20 cellular contexts compared by ENCODE assay signal in genomic region chr15:91562698-91563097, GRCh38.
A peak's percentile ranks its signal among the peaks of the same experiment; 100 is the strongest.
DNase-seq lines count a peak whose midpoint lies in the region; ATAC-seq and TF ChIP-seq lines count a peak whose summit lies in the region.
"Had no signal": no experiment of that assay in that cellular context is flagged by ENCODE, and none has a peak within 500 bp of the region (broad histone marks: within the 10 kb centered on the region; RNA-seq: fewer than 3 reads in every experiment).

No MANE protein-coding gene starts in this region.

- no peak overlapping the region for H2AFZ ChIP-seq in SK-N-SH (ENCODE audit: low read depth)

- CTCF ChIA-PET in SK-N-SH (lab: Yijun Ruan, JAX), result no interaction called here

- H3K4me2 ChIP-seq in SK-N-SH, result 0 out of 2 replicates have a peak overlapping the region, but pooled peaks have one; percentile 61

- H3K4me3 ChIP-seq in SK-N-SH (ENCODE audit: low read depth in 2 of 2, low read length in 1 of 2) (no peak overlapping the region), adipocyte (ENCODE audit: low read length) (no peak overlapping the region), heart right ventricle (no peak overlapping the region), testis (no peak overlapping the region)
- H3K4me3 ChIP-seq: SJCRH30 had no signal

- H3K27ac ChIP-seq in SK-N-SH (ENCODE audit: low read depth in 2 of 2, low read length in 1 of 2), result no peak overlapping the region
- H3K27ac ChIP-seq in heart right ventricle, result peak overlapping the region in 3 of 10 donors; percentile 52 to 74 (median 73)
- peak overlapping the region; percentile 98 for H3K27ac ChIP-seq in substantia nigra (ENCODE audit: low read depth, low read length, poor library complexity, severe bottlenecking)
- no peak overlapping the region for H3K27ac ChIP-seq in testis
- H3K27ac ChIP-seq: 22Rv1, SJCRH30 had no signal

- H3F3A ChIP-seq in SK-N-SH (replicated peaks; ENCODE audit: insufficient read depth), result peaks cover 19% of the 10 kb centered on the region

- DNase-seq in SK-N-SH (no peak), adipocyte (ENCODE audit: low read depth) (no peak), heart right ventricle (no peak), substantia nigra (lab: John Stamatoyannopoulos, UW) (no peak), iPS-NIHi11 (ENCODE audit: low spot score) (no peak), testis (no peak), HCEC 1CT (no peak)
- DNase-seq: Caco-2; CD4-positive, CD25-positive, alpha-beta regulatory T cell; DMS53; H9; Kasumi-1; MM.1S; NCI-H1092 treated with DMSO at 0.1 percent for 48 hours; NCI-H2081 treated with DMSO at 0.1 percent for 48 hours; NCI-H510A; SJCRH30 had no signal

- TF ChIP-seq EP300 in SK-N-SH (IDR thresholded peaks at IDR 0.05; ENCODE audit: borderline replicate concordance in 1 of 2, low read depth in 1 of 2, low read length in 1 of 2), result no peak

- no peak for TF ChIP-seq RAD21 in SK-N-SH (IDR thresholded peaks at IDR 0.05; ENCODE audit: low read length)

- no peaks in the 10 kb centered on the region for H3K9me2 ChIP-seq in SK-N-SH

- H3K9ac ChIP-seq in SK-N-SH, result no peak overlapping the region
- peak overlapping the region; percentile 6 for H3K9ac ChIP-seq in adipocyte (ENCODE audit: low read length)

- no peak for TF ChIP-seq CTCF in SK-N-SH (IDR thresholded peaks at IDR 0.05)
- TF ChIP-seq CTCF in heart right ventricle (IDR thresholded peaks at IDR 0.05), result no peak
- no peak for TF ChIP-seq CTCF in testis (IDR thresholded peaks at IDR 0.05)

- H3K9me3 ChIP-seq in SK-N-SH (no peaks in the 10 kb centered on the region), adipocyte (ENCODE audit: control insufficient read depth, low read length) (no peaks in the 10 kb centered on the region), heart right ventricle (no peaks in the 10 kb centered on the region), testis (no peaks in the 10 kb centered on the region)
- H3K9me3 ChIP-seq: Caco-2, SJCRH30 had no signal

- 96% methylated on average over 2 of the region's 2 CpGs for WGBS in SK-N-SH (ENCODE audit: low lambda C conversion rate)
- WGBS in heart right ventricle, 2 donors, result 61 to 66% methylated on average over 2 of the region's 2 CpGs
- WGBS in testis, 2 donors, result 83 to 84% methylated on average over 2 of the region's 2 CpGs

- ATAC-seq in SK-N-SH treated with all-trans-retinoic acid at 6 μM for 48 hours (no peak), heart right ventricle (peak in 7 of 8 donors; percentile 23 to 87 (median 49))
- ATAC-seq: Panc1 had no signal

- TF ChIP-seq POLR2A in testis (IDR thresholded peaks at IDR 0.05), result no peak

- H4K20me1 ChIP-seq in SK-N-SH (ENCODE audit: insufficient read depth), result no peaks in the 10 kb centered on the region

- POLR2A ChIA-PET in SK-N-SH (lab: Yijun Ruan, JAX), result no interaction called here

- H3K27me3 ChIP-seq in SK-N-SH (ENCODE audit: insufficient read depth) (no peaks in the 10 kb centered on the region), adipocyte (replicated peaks; ENCODE audit: control insufficient read depth, insufficient read depth, low read length) (no peaks in the 10 kb centered on the region), heart right ventricle (no peaks in the 10 kb centered on the region), testis (no peaks in the 10 kb centered on the region)

- H3K4me1 ChIP-seq in SK-N-SH (ENCODE audit: control insufficient read depth in 1 of 2, insufficient read depth in 2 of 2, low read depth in 1 of 2, low read length in 1 of 2) (peaks cover 3 to 10% of the 10 kb centered on the region in 2 experiments; a peak in 3 of 4 replicates), adipocyte (ENCODE audit: control insufficient read depth, insufficient read depth, low read length) (peaks cover 34% of the 10 kb centered on the region), heart right ventricle (peaks cover 0 to 21% (median 6%) of the 10 kb centered on the region in 9 donors), testis (no peaks in the 10 kb centered on the region)
- H3K4me1 ChIP-seq: Caco-2, SJCRH30 had no signal

- H3K79me2 ChIP-seq in SK-N-SH (ENCODE audit: insufficient read depth), result no peaks in the 10 kb centered on the region

- H3K36me3 ChIP-seq in SK-N-SH (replicated peaks in 1 of 2; ENCODE audit: control insufficient read depth in 1 of 2, insufficient read depth in 2 of 2, low read length in 1 of 2), result no peaks in the 10 kb centered on the region
- no peaks in the 10 kb centered on the region for H3K36me3 ChIP-seq in adipocyte (ENCODE audit: control insufficient read depth, insufficient read depth, low read length, severe bottlenecking)
- no peaks in the 10 kb centered on the region for H3K36me3 ChIP-seq in heart right ventricle
- H3K36me3 ChIP-seq in testis (ENCODE audit: low read depth, missing control alignments), result no peaks in the 10 kb centered on the region
- H3K36me3 ChIP-seq: SJCRH30 had no signal

- intact Hi-C loops in heart right ventricle (cut with DNase I), result loop anchor here in 1 of 10 donors (10.0 kb wide), 1 partner anchor 52 kb away; no protein-coding TSS in a partner anchor
- intact Hi-C loops in testis (cut with DNase I; ENCODE audit: low total_unique reads), result no loop called here

TF ChIP-seq in SK-N-SH, 30 proteins besides CTCF, POLR2A, EP300 and RAD21:
- TF ChIP-seq RCOR1 (IDR thresholded peaks at IDR 0.05; ENCODE audit: low read length) (no peak), EZH2phosphoT487 (IDR thresholded peaks at IDR 0.05; ENCODE audit: borderline replicate concordance, low read depth) (no peak), SMC3 (IDR thresholded peaks at IDR 0.05; ENCODE audit: low read depth, low read length) (no peak), MAX (IDR thresholded peaks at IDR 0.05; ENCODE audit: low read depth) (no peak), TAF1 (IDR thresholded peaks at IDR 0.05; ENCODE audit: borderline replicate concordance, low read depth, low read length) (no peak), SIN3A (IDR thresholded peaks at IDR 0.05; ENCODE audit: borderline replicate concordance, low read depth, low read length) (no peak), ELF1 (IDR thresholded peaks at IDR 0.05) (no peak), MXI1 (IDR thresholded peaks at IDR 0.05; ENCODE audit: low read depth, low read length) (no peak), NRF1 (IDR thresholded peaks at IDR 0.05; ENCODE audit: low read depth, low read length) (no peak), TEAD4 (IDR thresholded peaks at IDR 0.05; ENCODE audit: borderline replicate concordance, insufficient read depth) (no peak), MEF2A (IDR thresholded peaks at IDR 0.05; ENCODE audit: borderline replicate concordance, low read depth) (no peak), GATA2 (CRISPR knock-in tag; IDR thresholded peaks at IDR 0.05) (no peak), USF1 (IDR thresholded peaks at IDR 0.05; ENCODE audit: borderline replicate concordance, low read depth) (no peak)

TF ChIP-seq in SK-N-SH treated with all-trans-retinoic acid at 6 μM for 48 hours, 23 proteins besides CTCF, POLR2A, EP300 and RAD21:
- TF ChIP-seq ZNF8 (CRISPR knock-in tag; IDR thresholded peaks at IDR 0.05) (no peak), POU6F1 (CRISPR knock-in tag; IDR thresholded peaks at IDR 0.05; ENCODE audit: borderline replicate concordance, low read depth) (no peak), ESRRG (CRISPR knock-in tag; IDR thresholded peaks at IDR 0.05) (no peak), ZFP30 (CRISPR knock-in tag; IDR thresholded peaks at IDR 0.05) (no peak)
TF ChIP-seq in SK-N-SH treated with all-trans-retinoic acid at 6 μM for 48 hours: peak in this region for 0.
